Comparison of ENCODE assay signal across 20 cellular contexts in the genomic region with DNA sequence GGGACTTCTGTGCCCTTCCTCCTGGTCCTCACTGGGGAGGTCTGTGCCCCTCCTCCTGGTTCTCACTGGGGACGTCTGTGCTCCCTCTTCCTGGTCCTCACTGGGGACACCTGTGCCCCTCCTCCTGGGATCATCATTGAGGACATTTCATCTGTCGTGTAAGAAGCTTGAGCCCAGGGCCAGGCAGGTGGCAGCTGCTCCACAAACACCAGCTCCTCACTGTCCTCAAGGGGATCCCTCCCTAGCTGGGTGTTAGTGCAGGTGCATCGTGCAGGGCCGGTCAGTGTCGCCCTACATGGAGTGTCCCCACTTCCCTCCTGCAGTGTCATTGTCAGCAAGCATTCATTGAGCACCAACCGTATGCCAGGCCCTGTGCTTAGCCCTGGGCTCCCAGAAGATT.
DNase-seq lines count a peak whose midpoint lies in the region; ATAC-seq and TF ChIP-seq lines count a peak whose summit lies in the region.
"Had no signal": no experiment of that assay in that cellular context is flagged by ENCODE, and none has a peak within 500 bp of the region (broad histone marks: within the 10 kb centered on the region; RNA-seq: fewer than 3 reads in every experiment).

No MANE protein-coding gene starts in this region.

- no peak for ATAC-seq in left lobe of liver
- ATAC-seq in upper lobe of right lung = no peak

- intact Hi-C loops in upper lobe of right lung (cut with DNase I) = no loop called here

- no peak for TF ChIP-seq CTCF in upper lobe of right lung (IDR thresholded peaks at IDR 0.05)

- no peaks in the 10 kb centered on the region for H3K9me3 ChIP-seq in upper lobe of right lung
- H3K9me3 ChIP-seq: BE2C, HAP-1 had no signal

- no peaks in the 10 kb centered on the region for H3K27me3 ChIP-seq in upper lobe of right lung
- H3K27me3 ChIP-seq in H7 (ENCODE audit: control insufficient read depth, insufficient read depth, low read length) = no peaks in the 10 kb centered on the region
- H3K27me3 ChIP-seq: BE2C had no signal

- H3K4me3 ChIP-seq in upper lobe of right lung (no peak overlapping the region), H7 (ENCODE audit: insufficient read depth, low read depth, low read length) (no peak overlapping the region)
- H3K4me3 ChIP-seq: HAP-1 had no signal

- H3K36me3 ChIP-seq in upper lobe of right lung = no peaks in the 10 kb centered on the region
- H3K36me3 ChIP-seq in H7 (replicated peaks; ENCODE audit: control insufficient read depth, insufficient read depth, low read length) = no peaks in the 10 kb centered on the region
- H3K36me3 ChIP-seq: BE2C, HAP-1 had no signal

- no peaks in the 10 kb centered on the region for H3K4me1 ChIP-seq in upper lobe of right lung
- H3K4me1 ChIP-seq: BE2C, HAP-1 had no signal

- H3K27ac ChIP-seq in upper lobe of right lung = no peak overlapping the region

- DNase-seq in NCI-H1092 treated with DMSO at 0.1 percent for 48 hours (lab: John Stamatoyannopoulos, UW) (peak; percentile 14), NCI-H1092 (lab: John Stamatoyannopoulos, UW) (no peak), NCI-H69 (lab: John Stamatoyannopoulos, UW) (peak; percentile 3), left lobe of liver (ENCODE audit: low spot score) (peak; percentile 28), upper lobe of right lung (peak; percentile 50), NCI-H2029 (lab: John Stamatoyannopoulos, UW) (no peak), H7 (no peak)
- DNase-seq: BE2C; Calu3; CD4-positive, alpha-beta memory T cell; DMS79 treated with DMSO at 0.1 percent for 48 hours; KG1; MV-4-11; NCI-H1417 treated with DMSO at 0.1 percent for 48 hours; NCI-H187 treated with DMSO at 0.1 percent for 48 hours; NCI-H2171; NCI-H82; PC-3; RPMI8226 had no signal

Comparison
In these comparisons a context has a peak if more than half of its experiments do, and no peak if none do; other contexts are left out.
1. DNase-seq: peak in NCI-H1092 treated with DMSO at 0.1 percent for 48 hours (single experiment), NCI-H69 (single experiment), left lobe of liver (single experiment) and upper lobe of right lung (single experiment); none in NCI-H1092 (single experiment), NCI-H2029 (single experiment) and H7 (single experiment).